14 cellular contexts compared by ENCODE assay signal in genomic region chr15:65087873-65088642, GRCh38. TPM values are rescaled to one million over a fixed set of nuclear protein-coding genes. Genes with fewer than 3 reads are reported as not detected.
A peak's percentile ranks its signal among the peaks of the same experiment; 100 is the strongest.
DNase-seq lines count a peak whose midpoint lies in the region; ATAC-seq and TF ChIP-seq lines count a peak whose summit lies in the region.
"Had no signal": no experiment of that assay in that cellular context is flagged by ENCODE, and none has a peak within 500 bp of the region (broad histone marks: within the 10 kb centered on the region; RNA-seq: fewer than 3 reads in every experiment).

No MANE protein-coding gene starts in this region.

- no peak for TF ChIP-seq POLR2A in ovary (IDR thresholded peaks at IDR 0.05)
- no peak for TF ChIP-seq POLR2A in vagina (IDR thresholded peaks at IDR 0.05)

- WGBS in ovary, 3 donors: 59 to 78% (median 72%) methylated on average over 13 of the region's 13 CpGs

- DNase-seq in SHP77 (lab: John Stamatoyannopoulos, UW) (peak; percentile 48 to 59), SHP77 treated with DMSO at 0.1 percent for 48 hours (lab: John Stamatoyannopoulos, UW) (no peak), left ventricle myocardium inferior (peak; percentile 70), ovary (peak in 2 of 5 donors; percentile 28 to 56), vagina (ENCODE audit: extremely low spot score in 2 of 2) (no peak), NCI-H226 (no peak)
- DNase-seq: 8988T, NCI-H2081 treated with DMSO at 0.1 percent for 48 hours had no signal

- no peak for TF ChIP-seq CTCF in left ventricle myocardium inferior (IDR thresholded peaks at IDR 0.05; ENCODE audit: borderline replicate concordance)
- TF ChIP-seq CTCF in ovary (IDR thresholded peaks at IDR 0.05): no peak
- TF ChIP-seq CTCF in vagina (IDR thresholded peaks at IDR 0.05): no peak

- no peaks in the 10 kb centered on the region for H3K27me3 ChIP-seq in left ventricle myocardium inferior (ENCODE audit: low read depth)
- no peaks in the 10 kb centered on the region for H3K27me3 ChIP-seq in ovary
- H3K27me3 ChIP-seq in vagina: no peaks in the 10 kb centered on the region

- H3K36me3 ChIP-seq in left ventricle myocardium inferior (no peaks in the 10 kb centered on the region), ovary (no peaks in the 10 kb centered on the region), vagina (no peaks in the 10 kb centered on the region)

- H3K27ac ChIP-seq in left ventricle myocardium inferior (replicated peaks) (peak overlapping the region; percentile 93), ovary (peak overlapping the region in 1 of 2 donors; percentile 29), vagina (peak overlapping the region; percentile 58)

- intact Hi-C loops in left ventricle myocardium inferior (cut with micrococcal nuclease) (no loop called here), ovary (cut with DNase I) (loop anchor here in 3 of 4 donors (5.0 to 10.0 kb wide), 2 partner anchors 36 to 53 kb away; no protein-coding TSS in a partner anchor), vagina (cut with DNase I) (loop anchor here (5.0 kb wide), 1 partner anchor 36 kb away; no protein-coding TSS in a partner anchor)

- H3K9me3 ChIP-seq in left ventricle myocardium inferior (replicated peaks) (no peaks in the 10 kb centered on the region), ovary (no peaks in the 10 kb centered on the region), vagina (no peaks in the 10 kb centered on the region)

- TF ChIP-seq EP300 in ovary (IDR thresholded peaks at IDR 0.05): peak; percentile 11

- H3K4me1 ChIP-seq in left ventricle myocardium inferior: peaks cover 94% of the 10 kb centered on the region
- H3K4me1 ChIP-seq in ovary (ENCODE audit: insufficient read depth): peaks cover 12% of the 10 kb centered on the region
- H3K4me1 ChIP-seq in vagina: peaks cover 44% of the 10 kb centered on the region

- ATAC-seq in HG02642 (IDR thresholded peaks at IDR 0.05; ENCODE audit: poor library complexity, unreplicated experiment) (no peak), GM18861 (IDR thresholded peaks at IDR 0.05; ENCODE audit: unreplicated experiment) (no peak)
- ATAC-seq: GM12878; stimulated activated memory B cell treated with anti-CD40 and anti-IgM and Interleukin-4, amounts not matched to agents 10 μg/mL and 1 μg/mL and 100 μg/mL, for 72 hours had no signal

- H3K4me3 ChIP-seq in left ventricle myocardium inferior (no peak overlapping the region), ovary (no peak overlapping the region), vagina (no peak overlapping the region)
- H3K4me3 ChIP-seq: GM12878 had no signal

RNA-seq across cellular contexts. Expression of gene KBTBD13, which starts 11.5 kb away (rescaled TPM):
- total RNA-seq in left ventricle myocardium inferior (5.2 TPM), ovary (under 1 TPM in 4 of 7 donors, not detected in 3; 0.07 to 0.28 (median 0.11) TPM), vagina (not detected)
- polyA plus RNA-seq in ovary: under 1 TPM; 0.07 to 0.10 TPM
- total RNA-seq: OCI-LY7 had no signal
- polyA plus RNA-seq: GM12878, neural cell had no signal

RNA-seq across cellular contexts. Expression of gene RASL12, which starts 20.3 kb away (rescaled TPM):
- total RNA-seq in left ventricle myocardium inferior (12.9 TPM), ovary (10 to 100 TPM in 6 of 7 donors, 1 to 10 TPM in 1; 4.8 to 31.1 (median 14.2) TPM), vagina (85.7 TPM)
- 10 to 100 TPM; 19.1 to 24.8 TPM for polyA plus RNA-seq in ovary
- total RNA-seq: OCI-LY7 had no signal
- polyA plus RNA-seq: GM12878, neural cell had no signal

RNA-seq across cellular contexts. Expression of gene UBAP1L, which starts 26.9 kb away (rescaled TPM):
- total RNA-seq in left ventricle myocardium inferior (1.8 TPM), ovary (1 to 10 TPM; 4.4 to 9.9 (median 7.6) TPM), vagina (5.4 TPM)
- 1 to 10 TPM; 2.5 to 4.4 TPM for polyA plus RNA-seq in ovary

RNA-seq across cellular contexts. Expression of gene SLC51B, which starts 42.9 kb away (rescaled TPM):
- not detected for total RNA-seq in left ventricle myocardium inferior
- under 1 TPM in 2 of 7 donors, not detected in 5; 0.27 to 0.31 TPM for total RNA-seq in ovary
- under 1 TPM in 1 of 2 donors, not detected in 1; 0.22 TPM for polyA plus RNA-seq in ovary
- not detected for total RNA-seq in vagina
- total RNA-seq: OCI-LY7 had no signal
- polyA plus RNA-seq: neural cell had no signal

RNA-seq across cellular contexts. Expression of gene PDCD7, which starts 45.5 kb away (rescaled TPM):
- total RNA-seq in left ventricle myocardium inferior (14.5 TPM), ovary (10 to 100 TPM; 23.2 to 41.1 (median 32.8) TPM), vagina (16.5 TPM)
- 10 to 100 TPM; 16.4 to 29.8 TPM for polyA plus RNA-seq in ovary

Comparison
In these comparisons a context has a peak if more than half of its experiments do, and no peak if none do; other contexts are left out.
1. DNase-seq: peak in SHP77 (2 of 2) and left ventricle myocardium inferior (single experiment); none in SHP77 treated with DMSO at 0.1 percent for 48 hours (single experiment), vagina (0 of 2) and NCI-H226 (single experiment).